23 cellular contexts compared by ENCODE assay signal in genomic region chr13:43579321-43579720, GRCh38.
"Had no signal": no experiment of that assay in that cellular context is flagged by ENCODE, and none has a peak within 500 bp of the region (broad histone marks: within the 10 kb centered on the region; RNA-seq: fewer than 3 reads in every experiment).

No MANE protein-coding gene starts in this region.

- H3K4me2 ChIP-seq: KMS-11 had no signal

- H3K9me3 ChIP-seq: MG63, SJSA1 had no signal

- DNase-seq: activated CD4-positive, alpha-beta T cell treated with anti-CD3 and anti-CD28 coated beads for 48 hours; activated CD4-positive, alpha-beta T cell treated with anti-CD3 and anti-CD28 coated beads, Interleukin-2, amount 50 U/mL, for 4 hours; activated CD4-positive, CD25-positive, alpha-beta regulatory T cell treated with anti-CD3 and anti-CD28 coated beads, Interleukin-2, amount 50 U/mL, for 72 hours; activated CD8-positive, alpha-beta memory T cell treated with anti-CD3 and anti-CD28 coated beads, Interleukin-2, amount 10 ng/mL, durations not matched to agents 7 days and 5 days; activated effector memory CD4-positive, alpha-beta T cell treated with Interleukin-2 at 50 U/mL for 16 hours; activated naive CD4-positive, alpha-beta T cell treated with Interleukin-2 at 50 U/mL for 16 hours; activated T-cell treated with anti-CD3 and anti-CD28 coated beads, Interleukin-2, amount 50 U/mL, for 24 hours; brain microvascular endothelial cell; MG63; NCI-H1105; NCI-H1436 treated with DMSO at 0.1 percent for 48 hours; NCI-H187; NCI-H2081; NCI-H510A treated with DMSO at 0.1 percent for 48 hours; NCI-H69; NK-92 treated with Interleukin-12 subunit alpha and Interleukin-12 subunit beta, amount 100 ng/mL, for 24 hours; OCI-M1; SHP77; T-helper 17 cell; T-helper 9 cell had no signal

- H3K9ac ChIP-seq: KMS-11 had no signal

- H3K27me3 ChIP-seq: brain microvascular endothelial cell, cardiac muscle cell, MG63, SJSA1 had no signal

- H3K36me3 ChIP-seq: brain microvascular endothelial cell, cardiac muscle cell, MG63, SJSA1 had no signal

- H3K27ac ChIP-seq: brain microvascular endothelial cell, cardiac muscle cell, KMS-11, SJSA1 had no signal

- H3K4me3 ChIP-seq: cardiac muscle cell, MG63, SJSA1 had no signal
